Comparison of ENCODE assay signal across 9 cellular contexts in genomic region chr13:96822900-96823299, GRCh38.
DNase-seq lines count a peak whose midpoint lies in the region; ATAC-seq and TF ChIP-seq lines count a peak whose summit lies in the region.
"Had no signal": no experiment of that assay in that cellular context is flagged by ENCODE, and none has a peak within 500 bp of the region (broad histone marks: within the 10 kb centered on the region; RNA-seq: fewer than 3 reads in every experiment).

No MANE protein-coding gene starts in this region.

- no peak overlapping the region for H3K27ac Mint-ChIP-seq in activated CD4-positive, alpha-beta T cell treated with anti-CD3 and anti-CD28 coated beads for 36 hours
- no peak overlapping the region for H3K27ac Mint-ChIP-seq in type B pancreatic cell
- H3K27ac Mint-ChIP-seq: activated B cell treated with CpG ODN at 0.5 μM for 24 hours had no signal

- peak; percentile 20 for DNase-seq in activated CD4-positive, alpha-beta T cell treated with anti-CD3 and anti-CD28 coated beads for 36 hours
- DNase-seq in activated CD4-positive, alpha-beta T cell treated with anti-CD3 and anti-CD28 coated beads for 4 hours, result no peak
- DNase-seq in NCI-H460 (ENCODE audit: extremely low read depth, low read depth), result peak; percentile 8
- no peak for DNase-seq in type B pancreatic cell (ENCODE audit: extremely low spot score, unreplicated experiment)
- DNase-seq in stimulated activated CD4-positive, alpha-beta T cell treated with anti-CD3 and anti-CD28 coated beads, Interleukin-12 subunit alpha, Interleukin-12 subunit beta, amount 100 ng/mL, for 4 hours, result no peak
- no peak for DNase-seq in occipital lobe (lab: John Stamatoyannopoulos, UW)
- DNase-seq: activated B cell treated with CpG ODN at 0.5 μM for 24 hours had no signal

- POLR2A ChIA-PET in activated CD4-positive, alpha-beta T cell treated with anti-CD3 and anti-CD28 coated beads for 36 hours (lab: Charles Lee), result no interaction called here

- TF ChIP-seq CTCF in type B pancreatic cell (conservative IDR thresholded peaks at IDR 0.05), result peak; percentile 54

- intact Hi-C loops in activated CD4-positive, alpha-beta T cell treated with anti-CD3 and anti-CD28 coated beads for 36 hours (cut with DNase I, micrococcal nuclease), result no loop called here

- H3K4me1 Mint-ChIP-seq in activated CD4-positive, alpha-beta T cell treated with anti-CD3 and anti-CD28 coated beads for 36 hours, result peaks cover 2% of the 10 kb centered on the region
- H3K4me1 Mint-ChIP-seq in type B pancreatic cell (ENCODE audit: unreplicated experiment), result no peaks in the 10 kb centered on the region
- H3K4me1 Mint-ChIP-seq: activated B cell treated with CpG ODN at 0.5 μM for 24 hours had no signal

- no peak for ATAC-seq in activated CD4-positive, alpha-beta T cell treated with anti-CD3 and anti-CD28 coated beads for 36 hours
- peak; percentile 76 for ATAC-seq in esophagus mucosa
- ATAC-seq in HG03139 (IDR thresholded peaks at IDR 0.05; ENCODE audit: unreplicated experiment), result no peak

- no peaks in the 10 kb centered on the region for H3K9me3 Mint-ChIP-seq in activated CD4-positive, alpha-beta T cell treated with anti-CD3 and anti-CD28 coated beads for 36 hours (ENCODE audit: low read depth)
- H3K9me3 Mint-ChIP-seq in type B pancreatic cell, result no peaks in the 10 kb centered on the region
- H3K9me3 Mint-ChIP-seq: activated B cell treated with CpG ODN at 0.5 μM for 24 hours had no signal

- H3K4me3 Mint-ChIP-seq in activated CD4-positive, alpha-beta T cell treated with anti-CD3 and anti-CD28 coated beads for 36 hours, result no peak overlapping the region
- no peak overlapping the region for H3K4me3 Mint-ChIP-seq in type B pancreatic cell
- H3K4me3 Mint-ChIP-seq: activated B cell treated with CpG ODN at 0.5 μM for 24 hours had no signal

- no peaks in the 10 kb centered on the region for H3K36me3 Mint-ChIP-seq in activated CD4-positive, alpha-beta T cell treated with anti-CD3 and anti-CD28 coated beads for 36 hours (ENCODE audit: low read depth)
- no peaks in the 10 kb centered on the region for H3K36me3 Mint-ChIP-seq in type B pancreatic cell

- no peaks in the 10 kb centered on the region for H3K27me3 Mint-ChIP-seq in activated CD4-positive, alpha-beta T cell treated with anti-CD3 and anti-CD28 coated beads for 36 hours
- no peaks in the 10 kb centered on the region for H3K27me3 Mint-ChIP-seq in type B pancreatic cell
- H3K27me3 Mint-ChIP-seq: activated B cell treated with CpG ODN at 0.5 μM for 24 hours had no signal

- CTCF ChIA-PET in activated CD4-positive, alpha-beta T cell treated with anti-CD3 and anti-CD28 coated beads for 36 hours (lab: Charles Lee), result interaction anchor here (1.5 kb wide), 1 partner anchor 142 kb away, joined by 3 read pairs; no protein-coding TSS in a partner anchor

Comparison
In these comparisons a context has a peak if more than half of its experiments do, and no peak if none do; other contexts are left out.
1. DNase-seq: peak in activated CD4-positive, alpha-beta T cell treated with anti-CD3 and anti-CD28 coated beads for 36 hours (single experiment) and NCI-H460 (single experiment); none in activated CD4-positive, alpha-beta T cell treated with anti-CD3 and anti-CD28 coated beads for 4 hours (0 of 2), type B pancreatic cell (single experiment), stimulated activated CD4-positive, alpha-beta T cell treated with anti-CD3 and anti-CD28 coated beads, Interleukin-12 subunit alpha, Interleukin-12 subunit beta, amount 100 ng/mL, for 4 hours (single experiment) and occipital lobe (single experiment).